In the genomic region with DNA sequence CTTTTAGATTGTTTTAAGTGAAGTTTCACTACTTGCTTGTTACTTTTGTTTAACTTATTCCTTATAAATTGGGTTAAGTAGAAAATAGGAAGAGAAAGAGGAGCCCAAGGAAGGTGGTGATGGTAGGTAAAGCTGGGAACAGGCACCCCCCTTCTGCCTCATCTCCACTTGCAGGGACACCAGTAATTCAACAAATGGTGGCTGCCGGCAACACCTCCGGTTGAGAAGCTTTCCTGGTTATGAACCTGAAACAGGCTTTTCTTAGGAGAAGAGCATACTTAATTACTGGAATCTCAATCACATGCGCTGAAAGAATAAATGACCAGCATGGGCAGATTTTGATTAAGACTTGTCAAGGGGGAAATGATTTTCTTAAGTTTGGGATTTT, we compare ENCODE assay signal across 13 cellular contexts.
DNase-seq lines count a peak whose midpoint lies in the region; ATAC-seq and TF ChIP-seq lines count a peak whose summit lies in the region.
"Had no signal": no experiment of that assay in that cellular context is flagged by ENCODE, and none has a peak within 500 bp of the region (broad histone marks: within the 10 kb centered on the region; RNA-seq: fewer than 3 reads in every experiment).

No MANE protein-coding gene starts in this region.

- H3K4me1 ChIP-seq in Peyer's patch = peaks cover 0 to 32% (median 19%) of the 10 kb centered on the region in 4 donors

- no peaks in the 10 kb centered on the region for H3K36me3 Mint-ChIP-seq in effector memory CD8-positive, alpha-beta T cell (ENCODE audit: insufficient read depth)
- no peaks in the 10 kb centered on the region for H3K36me3 Mint-ChIP-seq in progenitor cell of endocrine pancreas (ENCODE audit: insufficient read depth)
- H3K36me3 Mint-ChIP-seq: mesothelial cell of epicardium had no signal

- H3K9me3 ChIP-seq in Peyer's patch = no peaks in the 10 kb centered on the region
- H3K9me3 ChIP-seq: HAP-1 had no signal

- ATAC-seq in effector memory CD8-positive, alpha-beta T cell (replicated peaks) = no peak

- peak overlapping the region; percentile 87 to 88 for H3K27ac Mint-ChIP-seq in effector memory CD8-positive, alpha-beta T cell
- H3K27ac Mint-ChIP-seq in progenitor cell of endocrine pancreas = peak overlapping the region; percentile 33
- H3K27ac Mint-ChIP-seq: mesothelial cell of epicardium had no signal

- no peaks in the 10 kb centered on the region for H3K36me3 ChIP-seq in Peyer's patch
- H3K36me3 ChIP-seq: HAP-1 had no signal

- no peaks in the 10 kb centered on the region for H3K9me3 Mint-ChIP-seq in effector memory CD8-positive, alpha-beta T cell
- no peaks in the 10 kb centered on the region for H3K9me3 Mint-ChIP-seq in progenitor cell of endocrine pancreas (ENCODE audit: low read depth)
- H3K9me3 Mint-ChIP-seq: mesothelial cell of epicardium had no signal

- H3K4me3 ChIP-seq in Peyer's patch = no peak overlapping the region
- H3K4me3 ChIP-seq: HAP-1 had no signal

- H3K4me3 Mint-ChIP-seq in effector memory CD8-positive, alpha-beta T cell = peak overlapping the region in 1 of 2 donors; percentile 66
- no peak overlapping the region for H3K4me3 Mint-ChIP-seq in progenitor cell of endocrine pancreas (ENCODE audit: low read depth)
- H3K4me3 Mint-ChIP-seq: mesothelial cell of epicardium had no signal

- H3K27me3 Mint-ChIP-seq in effector memory CD8-positive, alpha-beta T cell = no peaks in the 10 kb centered on the region
- no peaks in the 10 kb centered on the region for H3K27me3 Mint-ChIP-seq in progenitor cell of endocrine pancreas

- H3K4me1 Mint-ChIP-seq in effector memory CD8-positive, alpha-beta T cell (ENCODE audit: low read depth in 2 of 2) = peaks cover 36 to 49% of the 10 kb centered on the region in 2 donors
- peaks cover 17% of the 10 kb centered on the region for H3K4me1 Mint-ChIP-seq in progenitor cell of endocrine pancreas (ENCODE audit: low read depth)

- DNase-seq in DMS 273 (lab: John Stamatoyannopoulos, UW; ENCODE audit: unreplicated experiment) = peak; percentile 60
- no peak for DNase-seq in DMS 273 treated with DMSO at 0.1 percent for 48 hours (lab: John Stamatoyannopoulos, UW)
- DNase-seq in Peyer's patch = no peak
- DNase-seq in effector memory CD8-positive, alpha-beta T cell = no peak
- DNase-seq in progenitor cell of endocrine pancreas (ENCODE audit: low spot score, unreplicated experiment) = no peak
- no peak for DNase-seq in SIG-M5 (lab: John Stamatoyannopoulos, UW)
- DNase-seq in substantia nigra (lab: John Stamatoyannopoulos, UW) = no peak
- DNase-seq in UCSD-AML1 (lab: John Stamatoyannopoulos, UW; ENCODE audit: unreplicated experiment) = no peak
- DNase-seq: activated CD8-positive, alpha-beta memory T cell treated with anti-CD3 and anti-CD28 coated beads, Interleukin-2, amount 50 U/mL, for 48 hours; Right ventricle myocardium superior; stimulated activated CD4-positive, alpha-beta T cell treated with anti-CD3 and anti-CD28 coated beads, Interleukin-15, amount 100 ng/mL, for 24 hours had no signal

- no peak for TF ChIP-seq POLR2A in Peyer's patch (IDR thresholded peaks at IDR 0.05)

- H3K27me3 ChIP-seq in Peyer's patch = no peaks in the 10 kb centered on the region

- TF ChIP-seq CTCF in Peyer's patch (IDR thresholded peaks at IDR 0.05) (no peak), progenitor cell of endocrine pancreas (IDR thresholded peaks at IDR 0.05; ENCODE audit: unreplicated experiment) (no peak)

- H3K27ac ChIP-seq in Peyer's patch = peak overlapping the region; percentile 47 to 79 (median 58)
- H3K27ac ChIP-seq in substantia nigra (ENCODE audit: low read depth, low read length, poor library complexity, severe bottlenecking) = no peak overlapping the region
